8 cellular contexts compared by ENCODE assay signal in genomic region chr10:26367771-26368170, GRCh38.
DNase-seq lines count a peak whose midpoint lies in the region; ATAC-seq and TF ChIP-seq lines count a peak whose summit lies in the region.

No MANE protein-coding gene starts in this region.

- H3K4me1 ChIP-seq in SJCRH30, result no peaks in the 10 kb centered on the region

- H3K27ac ChIP-seq in SJCRH30, result no peak overlapping the region

- no peaks in the 10 kb centered on the region for H3K27me3 ChIP-seq in SJCRH30

- TF ChIP-seq CTCF in epithelial cell of esophagus (IDR thresholded peaks at IDR 0.05; ENCODE audit: insufficient read depth, low read depth, low read length, missing control alignments), result no peak

- H3K36me3 ChIP-seq in SJCRH30, result no peaks in the 10 kb centered on the region

- ATAC-seq in HG03135 (IDR thresholded peaks at IDR 0.05; ENCODE audit: unreplicated experiment), result no peak
- ATAC-seq in HG02763 (IDR thresholded peaks at IDR 0.05; ENCODE audit: unreplicated experiment), result no peak

- DNase-seq in SIG-M5 treated with dmso at 0.1 percent for 504 hours (lab: John Stamatoyannopoulos, UW; ENCODE audit: unreplicated experiment), result peak; percentile 42
- DNase-seq in SIG-M5 (lab: John Stamatoyannopoulos, UW), result no peak
- peak; percentile 44 to 76 for DNase-seq in SJCRH30
- peak; percentile 52 for DNase-seq in epithelial cell of esophagus (ENCODE audit: low read depth)
- DNase-seq in stimulated activated CD4-positive, alpha-beta T cell treated with anti-CD3 and anti-CD28 coated beads, Interleukin-2, amount 100 ng/mL, for 48 hours, result peak; percentile 18
- DNase-seq in NCI-H82 treated with DMSO at 0.1 percent for 48 hours (lab: John Stamatoyannopoulos, UW; ENCODE audit: unreplicated experiment), result no peak

- H3K4me3 ChIP-seq in SJCRH30 (no peak overlapping the region), epithelial cell of esophagus (ENCODE audit: low read length) (no peak overlapping the region)

- H3K9me3 ChIP-seq in SJCRH30 (replicated peaks), result no peaks in the 10 kb centered on the region

Comparison
In these comparisons a context has a peak if more than half of its experiments do, and no peak if none do; other contexts are left out.
1. DNase-seq: peak in SIG-M5 treated with dmso at 0.1 percent for 504 hours (single experiment), SJCRH30 (2 of 2), epithelial cell of esophagus (single experiment) and stimulated activated CD4-positive, alpha-beta T cell treated with anti-CD3 and anti-CD28 coated beads, Interleukin-2, amount 100 ng/mL, for 48 hours (2 of 2); none in SIG-M5 (single experiment) and NCI-H82 treated with DMSO at 0.1 percent for 48 hours (single experiment).